ENCODE assay signal across 1 cellular context in the genomic region with DNA sequence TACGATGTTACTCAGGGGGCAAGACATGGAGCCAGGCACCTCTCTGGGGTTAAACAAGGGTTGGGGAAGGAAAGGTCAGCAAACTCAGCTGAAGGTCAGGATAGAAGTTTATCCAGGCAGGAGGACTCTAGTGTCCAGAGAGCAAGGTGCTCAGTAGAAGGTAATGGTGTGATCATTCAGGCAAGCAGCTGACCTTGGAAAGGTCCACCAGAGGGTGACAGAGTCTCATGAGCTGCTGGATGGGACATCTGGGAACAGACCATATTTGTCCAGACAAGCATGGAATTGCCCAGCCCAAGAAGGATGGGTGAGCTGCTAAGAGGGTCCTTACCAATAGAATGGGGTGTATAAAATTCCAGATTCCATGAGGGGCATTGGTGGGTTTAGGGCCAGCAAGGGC.
TF ChIP-seq lines count a peak whose summit lies in the region.

No MANE protein-coding gene starts in this region.

TF ChIP-seq in GM23338, 12 proteins besides CTCF, POLR2A, EP300 and RAD21 (continued from another document):
- TF ChIP-seq ZNF462 (CRISPR knock-in tag; IDR thresholded peaks at IDR 0.05): no peak
- TF ChIP-seq, protein P1, sequence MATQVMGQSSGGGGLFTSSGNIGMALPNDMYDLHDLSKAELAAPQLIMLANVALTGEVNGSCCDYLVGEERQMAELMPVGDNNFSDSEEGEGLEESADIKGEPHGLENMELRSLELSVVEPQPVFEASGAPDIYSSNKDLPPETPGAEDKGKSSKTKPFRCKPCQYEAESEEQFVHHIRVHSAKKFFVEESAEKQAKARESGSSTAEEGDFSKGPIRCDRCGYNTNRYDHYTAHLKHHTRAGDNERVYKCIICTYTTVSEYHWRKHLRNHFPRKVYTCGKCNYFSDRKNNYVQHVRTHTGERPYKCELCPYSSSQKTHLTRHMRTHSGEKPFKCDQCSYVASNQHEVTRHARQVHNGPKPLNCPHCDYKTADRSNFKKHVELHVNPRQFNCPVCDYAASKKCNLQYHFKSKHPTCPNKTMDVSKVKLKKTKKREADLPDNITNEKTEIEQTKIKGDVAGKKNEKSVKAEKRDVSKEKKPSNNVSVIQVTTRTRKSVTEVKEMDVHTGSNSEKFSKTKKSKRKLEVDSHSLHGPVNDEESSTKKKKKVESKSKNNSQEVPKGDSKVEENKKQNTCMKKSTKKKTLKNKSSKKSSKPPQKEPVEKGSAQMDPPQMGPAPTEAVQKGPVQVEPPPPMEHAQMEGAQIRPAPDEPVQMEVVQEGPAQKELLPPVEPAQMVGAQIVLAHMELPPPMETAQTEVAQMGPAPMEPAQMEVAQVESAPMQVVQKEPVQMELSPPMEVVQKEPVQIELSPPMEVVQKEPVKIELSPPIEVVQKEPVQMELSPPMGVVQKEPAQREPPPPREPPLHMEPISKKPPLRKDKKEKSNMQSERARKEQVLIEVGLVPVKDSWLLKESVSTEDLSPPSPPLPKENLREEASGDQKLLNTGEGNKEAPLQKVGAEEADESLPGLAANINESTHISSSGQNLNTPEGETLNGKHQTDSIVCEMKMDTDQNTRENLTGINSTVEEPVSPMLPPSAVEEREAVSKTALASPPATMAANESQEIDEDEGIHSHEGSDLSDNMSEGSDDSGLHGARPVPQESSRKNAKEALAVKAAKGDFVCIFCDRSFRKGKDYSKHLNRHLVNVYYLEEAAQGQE (IDR thresholded peaks at IDR 0.05; ENCODE audit: unreplicated experiment): no peak
- no peak for TF ChIP-seq ZNF331 (CRISPR knock-in tag; IDR thresholded peaks at IDR 0.05; ENCODE audit: low read depth)
- no peak for TF ChIP-seq ZNF114 (CRISPR knock-in tag; IDR thresholded peaks at IDR 0.05)
- no peak for TF ChIP-seq EZH2phosphoT487 (IDR thresholded peaks at IDR 0.05; ENCODE audit: unreplicated experiment)
- TF ChIP-seq POLR2AphosphoS5 (IDR thresholded peaks at IDR 0.05; ENCODE audit: low read depth): no peak
- no peak for TF ChIP-seq CREB1 (CRISPR knock-in tag; IDR thresholded peaks at IDR 0.05; ENCODE audit: low read depth)
